Comparison of ENCODE assay signal across 8 cellular contexts in the genomic region with DNA sequence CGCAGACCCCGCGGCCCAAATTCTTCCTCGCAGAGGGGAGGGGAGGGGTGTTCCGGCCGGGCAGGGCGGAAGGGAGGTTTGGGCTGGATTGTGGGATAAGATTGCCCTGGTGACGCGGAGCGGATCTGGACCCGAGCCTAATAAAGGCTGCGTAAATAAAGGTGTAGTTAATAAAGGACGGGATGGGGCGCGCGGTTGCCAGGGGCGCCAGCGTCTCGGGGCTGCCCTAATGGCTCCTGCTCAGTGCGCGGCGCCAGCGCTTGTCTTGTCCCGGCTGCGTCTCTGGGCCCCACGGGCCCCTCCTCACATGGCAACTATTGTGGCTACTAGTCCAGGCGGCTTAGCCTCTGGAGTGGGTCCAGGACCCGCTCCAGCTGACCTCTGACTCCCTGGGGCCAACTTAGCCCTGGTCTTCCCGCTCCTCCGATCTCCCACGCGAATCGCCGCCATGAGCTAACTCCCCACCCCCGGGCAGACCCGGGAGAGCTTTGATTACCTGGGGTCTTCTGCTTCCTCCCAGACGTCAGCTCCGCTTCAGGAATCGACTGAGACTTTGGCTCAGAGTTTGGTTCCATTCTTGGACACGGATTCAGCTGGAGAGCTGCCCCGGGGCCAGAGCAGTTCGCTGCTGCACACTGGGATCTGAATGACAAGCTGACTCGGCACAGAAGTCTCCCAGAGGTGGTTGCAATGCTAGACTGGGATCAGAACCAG. TPM values are rescaled to one million over a fixed set of nuclear protein-coding genes. Genes with fewer than 3 reads are reported as not detected.
DNase-seq lines count a peak whose midpoint lies in the region; ATAC-seq and TF ChIP-seq lines count a peak whose summit lies in the region.

No MANE protein-coding gene starts in this region.

- peaks cover 6% of the 10 kb centered on the region for H3K4me1 Mint-ChIP-seq in activated CD8-positive, alpha-beta T cell treated with anti-CD3 and anti-CD28 coated beads for 36 hours (ENCODE audit: low read depth)
- H3K4me1 Mint-ChIP-seq in immature natural killer cell (peaks cover 5 to 6% of the 10 kb centered on the region in 2 donors), endothelial cell (ENCODE audit: unreplicated experiment) (peaks cover 5% of the 10 kb centered on the region)
- peaks cover 7% of the 10 kb centered on the region for H3K4me1 Mint-ChIP-seq in stimulated activated naive CD8-positive, alpha-beta T cell treated with anti-CD3 and anti-CD28 coated beads, Interleukin-15, amount 100 ng/mL, for 72 hours

- peaks cover 7% of the 10 kb centered on the region for H3K9me3 Mint-ChIP-seq in activated CD8-positive, alpha-beta T cell treated with anti-CD3 and anti-CD28 coated beads for 36 hours
- H3K9me3 Mint-ChIP-seq in immature natural killer cell (peaks cover 0 to 5% (median 2%) of the 10 kb centered on the region in 6 donors), endothelial cell (ENCODE audit: unreplicated experiment) (no peaks in the 10 kb centered on the region)
- peaks cover 6 to 7% of the 10 kb centered on the region in 2 donors for H3K9me3 Mint-ChIP-seq in stimulated activated naive CD8-positive, alpha-beta T cell treated with anti-CD3 and anti-CD28 coated beads, Interleukin-15, amount 100 ng/mL, for 72 hours

- no peak for ATAC-seq in activated CD8-positive, alpha-beta T cell treated with anti-CD3 and anti-CD28 coated beads for 36 hours
- ATAC-seq in stimulated activated naive CD8-positive, alpha-beta T cell treated with anti-CD3 and anti-CD28 coated beads, Interleukin-15, amount 100 ng/mL, for 72 hours, result peak; percentile 54
- no peak for ATAC-seq in GM18873 (IDR thresholded peaks at IDR 0.05; ENCODE audit: low FRiP score, unreplicated experiment)
- no peak for ATAC-seq in HG02623 (IDR thresholded peaks at IDR 0.05; ENCODE audit: unreplicated experiment)

- intact Hi-C loops in activated CD8-positive, alpha-beta T cell treated with anti-CD3 and anti-CD28 coated beads for 36 hours (cut with micrococcal nuclease), result no loop called here

- H3K27ac Mint-ChIP-seq in activated CD8-positive, alpha-beta T cell treated with anti-CD3 and anti-CD28 coated beads for 36 hours, result no peak overlapping the region
- H3K27ac Mint-ChIP-seq in immature natural killer cell (no peak overlapping the region), endothelial cell (ENCODE audit: unreplicated experiment) (no peak overlapping the region)
- H3K27ac Mint-ChIP-seq in stimulated activated naive CD8-positive, alpha-beta T cell treated with anti-CD3 and anti-CD28 coated beads, Interleukin-15, amount 100 ng/mL, for 72 hours, result peak overlapping the region in 1 of 2 donors; percentile 90

- no peak for TF ChIP-seq CTCF in activated CD8-positive, alpha-beta T cell treated with anti-CD3 and anti-CD28 coated beads for 36 hours (IDR thresholded peaks at IDR 0.05)
- TF ChIP-seq CTCF in endothelial cell (IDR thresholded peaks at IDR 0.05; ENCODE audit: unreplicated experiment), result no peak

- CTCF ChIA-PET in activated CD8-positive, alpha-beta T cell treated with anti-CD3 and anti-CD28 coated beads for 36 hours (lab: Charles Lee), result interaction anchor here (0.6 to 5.0 kb wide), 12 partner anchors 11 to 450 kb away, joined by 3 to 94 read pairs (median 4); a partner anchor contains a TSS

- H3K36me3 Mint-ChIP-seq in activated CD8-positive, alpha-beta T cell treated with anti-CD3 and anti-CD28 coated beads for 36 hours (ENCODE audit: low read depth), result no peaks in the 10 kb centered on the region
- H3K36me3 Mint-ChIP-seq in immature natural killer cell (peaks cover 0 to 4% (median 0%) of the 10 kb centered on the region in 3 donors), endothelial cell (ENCODE audit: low read depth, unreplicated experiment) (peaks cover 1% of the 10 kb centered on the region)

- DNase-seq in NCI-H2227 (lab: John Stamatoyannopoulos, UW; ENCODE audit: unreplicated experiment) (peak; percentile 21), NCI-H2227 treated with DMSO at 0.1 percent for 48 hours (lab: John Stamatoyannopoulos, UW) (no peak), immature natural killer cell (no peak), endothelial cell (ENCODE audit: low spot score) (no peak)
- DNase-seq in activated CD8-positive, alpha-beta T cell treated with anti-CD3 and anti-CD28 coated beads for 36 hours, result peak; percentile 12
- no peak for DNase-seq in stimulated activated naive CD8-positive, alpha-beta T cell treated with anti-CD3 and anti-CD28 coated beads, Interleukin-15, amount 100 ng/mL, for 72 hours

- peaks cover 33% of the 10 kb centered on the region for H3K27me3 Mint-ChIP-seq in activated CD8-positive, alpha-beta T cell treated with anti-CD3 and anti-CD28 coated beads for 36 hours
- peaks cover 6 to 12% (median 9%) of the 10 kb centered on the region in 3 donors for H3K27me3 Mint-ChIP-seq in immature natural killer cell (ENCODE audit: low read depth in 3 of 3)
- peaks cover 26% of the 10 kb centered on the region for H3K27me3 Mint-ChIP-seq in stimulated activated naive CD8-positive, alpha-beta T cell treated with anti-CD3 and anti-CD28 coated beads, Interleukin-15, amount 100 ng/mL, for 72 hours
- no peaks in the 10 kb centered on the region for H3K27me3 Mint-ChIP-seq in endothelial cell (ENCODE audit: unreplicated experiment)

- POLR2A ChIA-PET in activated CD8-positive, alpha-beta T cell treated with anti-CD3 and anti-CD28 coated beads for 36 hours (lab: Charles Lee), result no interaction called here

- peak overlapping the region; percentile 60 for H3K4me3 Mint-ChIP-seq in activated CD8-positive, alpha-beta T cell treated with anti-CD3 and anti-CD28 coated beads for 36 hours
- H3K4me3 Mint-ChIP-seq in immature natural killer cell (peak overlapping the region; percentile 41 to 73 (median 61)), endothelial cell (ENCODE audit: unreplicated experiment) (no peak overlapping the region)
- peak overlapping the region; percentile 76 to 85 for H3K4me3 Mint-ChIP-seq in stimulated activated naive CD8-positive, alpha-beta T cell treated with anti-CD3 and anti-CD28 coated beads, Interleukin-15, amount 100 ng/mL, for 72 hours

RNA-seq across cellular contexts. Expression of a gene that starts 36.5 kb away (rescaled TPM):
- total RNA-seq in activated CD8-positive, alpha-beta T cell treated with anti-CD3 and anti-CD28 coated beads for 36 hours, result not detected
- polyA plus RNA-seq in immature natural killer cell, result not detected
- total RNA-seq in endothelial cell (ENCODE audit: unreplicated experiment), result 0.23 TPM

RNA-seq across cellular contexts. Expression of a gene that starts 39.8 kb away (rescaled TPM):
- 1 to 10 TPM; 1.7 to 2.4 TPM for total RNA-seq in activated CD8-positive, alpha-beta T cell treated with anti-CD3 and anti-CD28 coated beads for 36 hours
- polyA plus RNA-seq in immature natural killer cell, result 1 to 10 TPM in 2 of 3 donors, under 1 TPM in 1; 0.83 to 3.2 (median 1.5) TPM
- 31.6 TPM for total RNA-seq in endothelial cell (ENCODE audit: unreplicated experiment)

Comparison
In these comparisons a context has a peak if more than half of its experiments do, and no peak if none do; other contexts are left out.
1. DNase-seq: peak in NCI-H2227 (single experiment) and activated CD8-positive, alpha-beta T cell treated with anti-CD3 and anti-CD28 coated beads for 36 hours (single experiment); none in NCI-H2227 treated with DMSO at 0.1 percent for 48 hours (single experiment), immature natural killer cell (0 of 3), stimulated activated naive CD8-positive, alpha-beta T cell treated with anti-CD3 and anti-CD28 coated beads, Interleukin-15, amount 100 ng/mL, for 72 hours (0 of 2) and endothelial cell (single experiment).